In genomic region chr2:226795281-226796011, GRCh38 we compare ENCODE assay signal across 7 cellular contexts. TPM values are rescaled to one million over a fixed set of nuclear protein-coding genes. Genes with fewer than 3 reads are reported as not detected.
DNase-seq lines count a peak whose midpoint lies in the region; ATAC-seq and TF ChIP-seq lines count a peak whose summit lies in the region.

No MANE protein-coding gene starts in this region.

- peak overlapping the region; percentile 58; the same call in 1 of the 2 replicates for H3K4me3 ChIP-seq in HUES64 (ENCODE audit: low read length)
- peak overlapping the region; percentile 77 for H3K4me3 ChIP-seq in lower lobe of right lung

- peak overlapping the region; percentile 16 for H3K4me3 Mint-ChIP-seq in chondrocyte (ENCODE audit: unreplicated experiment)
- H3K4me3 Mint-ChIP-seq in type B pancreatic cell = peak overlapping the region; percentile 85

- TF ChIP-seq CTCF in chondrocyte (IDR thresholded peaks at IDR 0.05) (peak; percentile 24), lower lobe of right lung (IDR thresholded peaks at IDR 0.05) (no peak), type B pancreatic cell (conservative IDR thresholded peaks at IDR 0.05) (no peak)

- H3K9me3 ChIP-seq in HUES64 (ENCODE audit: insufficient read depth, low read depth, low read length) (no peaks in the 10 kb centered on the region), lower lobe of right lung (no peaks in the 10 kb centered on the region)

- peaks cover 5% of the 10 kb centered on the region for H3K36me3 Mint-ChIP-seq in chondrocyte (ENCODE audit: low read depth)
- peaks cover 23% of the 10 kb centered on the region for H3K36me3 Mint-ChIP-seq in type B pancreatic cell

- H3K9me3 Mint-ChIP-seq in chondrocyte (ENCODE audit: low read depth) (no peaks in the 10 kb centered on the region), type B pancreatic cell (no peaks in the 10 kb centered on the region)

- peaks cover 48% of the 10 kb centered on the region for H3K36me3 ChIP-seq in HUES64 (ENCODE audit: insufficient read depth, low read length)
- no peaks in the 10 kb centered on the region for H3K36me3 ChIP-seq in lower lobe of right lung

- H3K27me3 ChIP-seq in HUES64 (ENCODE audit: insufficient read depth, low read length) = no peaks in the 10 kb centered on the region
- peaks cover 10% of the 10 kb centered on the region for H3K27me3 ChIP-seq in lower lobe of right lung (ENCODE audit: low read depth)

- 92% methylated on average over 26 of the region's 26 CpGs for WGBS in HUES64

- DNase-seq in chondrocyte (ENCODE audit: low spot score) (no peak), lower lobe of right lung (peak; percentile 45), type B pancreatic cell (ENCODE audit: extremely low spot score, unreplicated experiment) (no peak), NCI-H2227 treated with DMSO at 0.1 percent for 48 hours (lab: John Stamatoyannopoulos, UW) (no peak), HEK293T (ENCODE audit: extremely low spot score) (no peak)

- H3K4me1 ChIP-seq in HUES64 (ENCODE audit: insufficient read depth, low read length) = peaks cover 35% of the 10 kb centered on the region
- H3K4me1 ChIP-seq in lower lobe of right lung = peaks cover 63% of the 10 kb centered on the region

- H3K27ac Mint-ChIP-seq in chondrocyte (ENCODE audit: unreplicated experiment) = no peak overlapping the region
- no peak overlapping the region for H3K27ac Mint-ChIP-seq in type B pancreatic cell

- H3K27ac ChIP-seq in HUES64 (ENCODE audit: low read depth, low read length) = no peak overlapping the region
- H3K27ac ChIP-seq in lower lobe of right lung = peak overlapping the region; percentile 64

- POLR2A ChIA-PET in HEK293T (lab: Yijun Ruan, JAX) = no interaction called here

- H3K4me1 Mint-ChIP-seq in chondrocyte (ENCODE audit: low read depth) = peaks cover 62% of the 10 kb centered on the region
- peaks cover 38% of the 10 kb centered on the region for H3K4me1 Mint-ChIP-seq in type B pancreatic cell (ENCODE audit: unreplicated experiment)

- intact Hi-C loops in lower lobe of right lung (cut with DNase I) = no loop called here

- no peak for ATAC-seq in lower lobe of right lung
- ATAC-seq in esophagus mucosa = no peak

- no peak overlapping the region for H3K9ac ChIP-seq in HUES64 (ENCODE audit: low read depth, low read length)

- CTCF ChIA-PET in HEK293T (lab: Yijun Ruan, JAX) = interaction anchor here (0.9 kb wide), 1 partner anchor 105 kb away, joined by 3 read pairs; no protein-coding TSS in a partner anchor

- H3K27me3 Mint-ChIP-seq in chondrocyte (ENCODE audit: low read depth) (no peaks in the 10 kb centered on the region), type B pancreatic cell (no peaks in the 10 kb centered on the region)

TF ChIP-seq in HEK293T, 16 proteins besides CTCF, POLR2A, EP300 and RAD21:
- TF ChIP-seq BHLHE40 (IDR thresholded peaks at IDR 0.05; ENCODE audit: borderline replicate concordance) = no peak
- TF ChIP-seq FOXA1 (IDR thresholded peaks at IDR 0.05) = no peak
- no peak for TF ChIP-seq PKNOX1 (IDR thresholded peaks at IDR 0.05)
- TF ChIP-seq HDGF (IDR thresholded peaks at IDR 0.05; ENCODE audit: borderline replicate concordance) = no peak
- no peak for TF ChIP-seq L3MBTL2 (conservative IDR thresholded peaks at IDR 0.05)
- no peak for TF ChIP-seq ZNF384 (IDR thresholded peaks at IDR 0.05)
- TF ChIP-seq NFRKB (IDR thresholded peaks at IDR 0.05) = no peak

RNA-seq across cellular contexts. Expression of gene IRS1, which starts 4.2 kb away (rescaled TPM):
- polyA plus RNA-seq in HUES64 (2013, experiment 1 of 2) = 10.6 TPM
- polyA plus RNA-seq in HUES64 (2013, experiment 2 of 2) = 11.2 TPM
- total RNA-seq in chondrocyte = 5.8 to 12.4 TPM (median 12.0 TPM) in 3 replicates
- total RNA-seq in lower lobe of right lung = 11.3 TPM
- 16.0 and 25.9 TPM in 2 replicates for total RNA-seq in type B pancreatic cell (ENCODE audit: low replicate concordance)
- 13.9 TPM for total RNA-seq in esophagus mucosa

RNA-seq across cellular contexts. Expression of gene RHBDD1, which starts 40.4 kb away (rescaled TPM):
- polyA plus RNA-seq in HUES64 (2013, experiment 1 of 2) = 11.1 TPM
- polyA plus RNA-seq in HUES64 (2013, experiment 2 of 2) = 15.4 TPM
- 28.8 to 33.6 TPM (median 30.0 TPM) in 3 replicates for total RNA-seq in chondrocyte
- 42.2 TPM for total RNA-seq in lower lobe of right lung
- total RNA-seq in type B pancreatic cell (ENCODE audit: low replicate concordance) = 32.0 and 34.9 TPM in 2 replicates
- total RNA-seq in esophagus mucosa = 26.6 TPM
